ENCODE assay signal across 18 cellular contexts in the genomic region with DNA sequence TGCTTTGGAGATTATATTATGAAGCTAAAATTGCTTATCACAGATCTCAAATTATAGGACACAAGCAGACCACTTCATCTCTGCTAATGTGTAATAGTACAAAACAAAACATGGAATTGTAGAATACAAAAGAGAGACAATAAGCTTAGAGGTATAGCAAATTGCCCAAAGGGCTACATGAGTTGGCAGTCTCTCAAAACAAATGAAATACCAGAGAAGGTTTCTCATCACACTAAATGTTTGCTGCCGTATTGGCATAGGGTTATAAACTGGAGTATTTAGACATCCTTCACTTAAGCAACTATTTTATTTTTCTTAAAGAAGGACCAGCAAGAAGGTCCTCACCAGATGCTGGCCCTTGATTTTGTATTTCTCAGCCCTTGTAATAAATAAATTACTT. TPM values are rescaled to one million over a fixed set of nuclear protein-coding genes. Genes with fewer than 3 reads are reported as not detected.
A peak's percentile ranks its signal among the peaks of the same experiment; 100 is the strongest.
DNase-seq lines count a peak whose midpoint lies in the region; ATAC-seq and TF ChIP-seq lines count a peak whose summit lies in the region.
"Had no signal": no experiment of that assay in that cellular context is flagged by ENCODE, and none has a peak within 500 bp of the region (broad histone marks: within the 10 kb centered on the region; RNA-seq: fewer than 3 reads in every experiment).

No MANE protein-coding gene starts in this region.

- peak; percentile 12 for DNase-seq in NCI-H226
- peak; percentile 51 for DNase-seq in adipocyte (ENCODE audit: low read depth)
- DNase-seq in epithelial cell of esophagus (ENCODE audit: low read depth): peak; percentile 18
- no peak for DNase-seq in GM13976 (ENCODE audit: low spot score)
- DNase-seq in testis: no peak
- no peak for DNase-seq in mucosa of descending colon
- DNase-seq: C1 segment of cervical spinal cord; Calu3; CD4-positive, alpha-beta memory T cell; COR-L47; DMS53; DMS79 treated with DMSO at 0.1 percent for 48 hours; GF-D8; GM23248; H7; HCEC 1CT had no signal

- in situ Hi-C loops in GM13976 (cut with MboI; ENCODE audit: low sequenced_read_pairs, unreplicated experiment): no loop called here

- no peak overlapping the region for H3K9ac ChIP-seq in adipocyte (ENCODE audit: low read length)
- H3K9ac ChIP-seq: GM23248 had no signal

- no peak for TF ChIP-seq POLR2A in testis (IDR thresholded peaks at IDR 0.05)

- 90 to 97% methylated on average over 1 of the region's 1 CpG for WGBS in testis, 2 donors

- H3K36me3 ChIP-seq in adipocyte (ENCODE audit: control insufficient read depth, insufficient read depth, low read length, severe bottlenecking): no peaks in the 10 kb centered on the region
- H3K36me3 ChIP-seq in testis (ENCODE audit: low read depth, missing control alignments): no peaks in the 10 kb centered on the region
- no peaks in the 10 kb centered on the region for H3K36me3 ChIP-seq in mucosa of descending colon (ENCODE audit: low read depth)

- no peak overlapping the region for H3K27ac ChIP-seq in testis
- H3K27ac ChIP-seq: GM23248 had no signal

- intact Hi-C loops in testis (cut with DNase I; ENCODE audit: low total_unique reads): no loop called here
- intact Hi-C loops in mucosa of descending colon (cut with DNase I, micrococcal nuclease): no loop called here

- no peak for ATAC-seq in mucosa of descending colon

- H3K27me3 ChIP-seq in adipocyte (replicated peaks; ENCODE audit: control insufficient read depth, insufficient read depth, low read length) (peaks cover 11% of the 10 kb centered on the region), testis (no peaks in the 10 kb centered on the region)

- TF ChIP-seq CTCF in epithelial cell of esophagus (IDR thresholded peaks at IDR 0.05; ENCODE audit: insufficient read depth, low read depth, low read length, missing control alignments) (no peak), GM13976 (IDR thresholded peaks at IDR 0.05; ENCODE audit: borderline replicate concordance, control extremely low read depth, extremely low read depth, insufficient read depth, missing control alignments) (no peak), testis (IDR thresholded peaks at IDR 0.05) (no peak), mucosa of descending colon (IDR thresholded peaks at IDR 0.05) (no peak)

- peaks cover 18% of the 10 kb centered on the region for H3K4me1 ChIP-seq in adipocyte (ENCODE audit: control insufficient read depth, insufficient read depth, low read length)
- H3K4me1 ChIP-seq in testis: no peaks in the 10 kb centered on the region
- H3K4me1 ChIP-seq in mucosa of descending colon (ENCODE audit: low read depth): no peaks in the 10 kb centered on the region

- H3K4me3 ChIP-seq in adipocyte (ENCODE audit: low read length) (no peak overlapping the region), epithelial cell of esophagus (ENCODE audit: low read length) (no peak overlapping the region), testis (no peak overlapping the region), mucosa of descending colon (no peak overlapping the region)
- H3K4me3 ChIP-seq: GM23248 had no signal

- H3K9me3 ChIP-seq in adipocyte (ENCODE audit: control insufficient read depth, low read length): no peaks in the 10 kb centered on the region
- no peaks in the 10 kb centered on the region for H3K9me3 ChIP-seq in testis
- H3K9me3 ChIP-seq in mucosa of descending colon: no peaks in the 10 kb centered on the region

RNA-seq across cellular contexts. Expression of gene EYA4, which starts 5.9 kb away (rescaled TPM):
- 10 to 100 TPM; 10.7 to 11.3 TPM for total RNA-seq in testis
- polyA plus RNA-seq in testis (ENCODE audit: insufficient read depth, low read depth, low replicate concordance): 8.1 TPM
- total RNA-seq in mucosa of descending colon: under 1 TPM in 2 of 3 donors, not detected in 1; 0.41 to 0.66 TPM
- total RNA-seq: A172; CD4-positive, alpha-beta memory T cell; G401; GM23248 had no signal
- polyA plus RNA-seq: CD4-positive, alpha-beta memory T cell; GM23248 had no signal

Comparison
In these comparisons a context has a peak if more than half of its experiments do, and no peak if none do; other contexts are left out.
1. DNase-seq: peak in NCI-H226 (single experiment), adipocyte (single experiment) and epithelial cell of esophagus (single experiment); none in GM13976 (single experiment), testis (single experiment) and mucosa of descending colon (0 of 3).
2. RNA of gene EYA4, which starts 5.9 kb away (total RNA-seq): 10.7 to 11.3 TPM in testis; 0.41 to 0.66 TPM in mucosa of descending colon; every median in the first group is over 4 times any median in the second.